Comparison of ENCODE assay signal across 8 cellular contexts in genomic region chr20:50283922-50284810, GRCh38.
DNase-seq lines count a peak whose midpoint lies in the region; ATAC-seq and TF ChIP-seq lines count a peak whose summit lies in the region.

No MANE protein-coding gene starts in this region.

- H3K4me3 ChIP-seq in NT2/D1 (ENCODE audit: insufficient read length, low read depth) (no peak overlapping the region), esophagus muscularis mucosa (no peak overlapping the region), prostate gland (no peak overlapping the region), dorsolateral prefrontal cortex (no peak overlapping the region)

- H3K36me3 ChIP-seq in NT2/D1 (ENCODE audit: insufficient read depth, insufficient read length, low read length): no peaks in the 10 kb centered on the region
- H3K36me3 ChIP-seq in esophagus muscularis mucosa: no peaks in the 10 kb centered on the region
- H3K36me3 ChIP-seq in prostate gland: no peaks in the 10 kb centered on the region

- no peak for ATAC-seq in GM19035 (IDR thresholded peaks at IDR 0.05; ENCODE audit: unreplicated experiment)

- TF ChIP-seq POLR2A in esophagus muscularis mucosa (IDR thresholded peaks at IDR 0.05; ENCODE audit: low read depth) (no peak), prostate gland (IDR thresholded peaks at IDR 0.05) (peak; percentile 31)

- H3K9me3 ChIP-seq in NT2/D1 (ENCODE audit: insufficient read depth, low read length): no peaks in the 10 kb centered on the region
- H3K9me3 ChIP-seq in esophagus muscularis mucosa: no peaks in the 10 kb centered on the region
- no peaks in the 10 kb centered on the region for H3K9me3 ChIP-seq in prostate gland

- peaks cover 19% of the 10 kb centered on the region for H3K4me1 ChIP-seq in NT2/D1 (ENCODE audit: insufficient read depth, insufficient read length)
- peaks cover 34 to 50% (median 46%) of the 10 kb centered on the region in 4 donors for H3K4me1 ChIP-seq in esophagus muscularis mucosa
- no peaks in the 10 kb centered on the region for H3K4me1 ChIP-seq in prostate gland (replicated peaks)

- TF ChIP-seq EP300 in esophagus muscularis mucosa (IDR thresholded peaks at IDR 0.05): no peak

- intact Hi-C loops in esophagus muscularis mucosa (cut with DNase I): no loop called here
- intact Hi-C loops in prostate gland (cut with DNase I): loop anchor here (5.0 kb wide), 1 partner anchor 93 kb away; no protein-coding TSS in a partner anchor
- intact Hi-C loops in dorsolateral prefrontal cortex (cut with DNase I): no loop called here

- WGBS in esophagus muscularis mucosa: 84% methylated on average over 20 of the region's 24 CpGs
- 63% methylated on average over 24 of the region's 24 CpGs for WGBS in prostate gland

- H3K27me3 ChIP-seq in NT2/D1 (ENCODE audit: insufficient read depth, insufficient read length): no peaks in the 10 kb centered on the region
- no peaks in the 10 kb centered on the region for H3K27me3 ChIP-seq in esophagus muscularis mucosa
- H3K27me3 ChIP-seq in prostate gland (replicated peaks; ENCODE audit: insufficient read depth): no peaks in the 10 kb centered on the region
- no peaks in the 10 kb centered on the region for H3K27me3 ChIP-seq in dorsolateral prefrontal cortex

- H3K27ac ChIP-seq in esophagus muscularis mucosa (replicated peaks in 1 of 4) (peak overlapping the region; percentile 63 to 74 (median 66)), prostate gland (peak overlapping the region; percentile 71 to 84), dorsolateral prefrontal cortex (peak overlapping the region in 24 of 59 donors; percentile 3 to 83 (median 61))

- H3K9ac ChIP-seq in NT2/D1 (ENCODE audit: insufficient read length, low read depth): peak overlapping the region; percentile 1

- DNase-seq in Daoy (ENCODE audit: low read depth) (peak; percentile 84), NT2/D1 (ENCODE audit: low read depth, low spot score) (no peak), esophagus muscularis mucosa (ENCODE audit: extremely low spot score) (no peak), prostate gland (ENCODE audit: low spot score) (peak; percentile 35), mesenteric fat pad (ENCODE audit: low spot score) (no peak), dorsolateral prefrontal cortex (no peak), DMS153 treated with DMSO at 0.1 percent for 48 hours (lab: John Stamatoyannopoulos, UW; ENCODE audit: unreplicated experiment) (no peak)

- no peak for TF ChIP-seq CTCF in esophagus muscularis mucosa (IDR thresholded peaks at IDR 0.05)
- TF ChIP-seq CTCF in prostate gland (IDR thresholded peaks at IDR 0.05): no peak
- TF ChIP-seq CTCF in dorsolateral prefrontal cortex (IDR thresholded peaks at IDR 0.05 in 54 of 56, conservative IDR thresholded peaks at IDR 0.05 in 2 of 56; ENCODE audit: low read depth in 1 of 56, partially characterized antibody in 56 of 56): no peak

Comparison
In these comparisons a context has a peak if more than half of its experiments do, and no peak if none do; other contexts are left out.
1. DNase-seq: peak in Daoy (single experiment) and prostate gland (single experiment); none in NT2/D1 (single experiment), esophagus muscularis mucosa (single experiment), mesenteric fat pad (single experiment), dorsolateral prefrontal cortex (0 of 10) and DMS153 treated with DMSO at 0.1 percent for 48 hours (single experiment).